Comparison of ENCODE assay signal across 9 cellular contexts in the genomic region with DNA sequence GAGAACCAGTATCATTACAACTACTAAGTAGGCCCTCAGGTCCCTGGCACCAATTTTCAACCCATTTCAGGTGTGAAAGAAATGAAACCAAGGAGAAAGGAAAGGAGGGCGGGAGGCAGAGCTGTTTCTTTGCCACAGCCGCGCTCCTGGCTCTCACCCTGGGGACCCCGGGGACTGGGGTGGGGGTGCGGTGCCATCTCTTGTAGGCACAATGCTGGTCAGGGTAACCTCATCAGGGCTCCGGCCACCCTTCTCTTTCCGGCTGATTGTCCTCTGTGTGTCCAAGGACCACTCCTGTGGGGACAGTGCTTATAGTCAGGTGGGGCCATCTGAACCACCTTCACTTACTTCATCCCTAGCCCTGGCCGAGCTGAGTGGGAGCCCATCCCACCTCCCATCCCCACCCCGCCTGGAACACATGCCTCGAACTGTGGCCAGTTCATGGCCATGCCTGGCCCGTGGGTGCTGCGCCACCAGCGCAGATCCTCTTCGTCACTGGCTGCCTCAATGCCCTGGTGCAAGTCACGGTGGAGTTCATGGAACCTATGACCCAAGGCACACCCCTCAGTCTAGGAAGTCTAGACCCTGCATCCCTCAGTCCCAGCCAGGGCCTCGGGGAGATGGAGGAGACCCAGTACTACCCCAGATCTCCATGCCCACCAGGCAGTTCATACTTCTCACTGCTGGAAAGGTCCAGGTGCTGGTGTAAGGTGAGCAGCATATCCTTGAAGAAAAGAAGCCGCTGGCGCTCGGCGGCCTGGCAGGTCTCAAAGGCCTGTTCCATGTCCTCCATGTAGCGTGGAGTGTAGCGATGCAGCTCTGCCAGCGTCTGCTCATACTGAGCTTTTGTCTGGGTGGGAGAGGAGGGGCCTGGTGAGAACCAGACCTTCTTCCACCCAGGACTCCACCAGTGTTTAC. TPM values are rescaled to one million over a fixed set of nuclear protein-coding genes. Genes with fewer than 3 reads are reported as not detected.
DNase-seq lines count a peak whose midpoint lies in the region; ATAC-seq and TF ChIP-seq lines count a peak whose summit lies in the region.
"Had no signal": no experiment of that assay in that cellular context is flagged by ENCODE, and none has a peak within 500 bp of the region (broad histone marks: within the 10 kb centered on the region; RNA-seq: fewer than 3 reads in every experiment).

No MANE protein-coding gene starts in this region.

- no peak overlapping the region for H3K4me3 ChIP-seq in right atrium auricular region
- no peak overlapping the region for H3K4me3 ChIP-seq in MM.1S (ENCODE audit: low read length)

- H3K27me3 Mint-ChIP-seq in neural crest cell (ENCODE audit: low read depth) = peaks cover 15% of the 10 kb centered on the region

- H3K9ac ChIP-seq in MM.1S (ENCODE audit: low read length) = no peak overlapping the region

- TF ChIP-seq CTCF in right atrium auricular region (IDR thresholded peaks at IDR 0.05) (no peak), neural crest cell (conservative IDR thresholded peaks at IDR 0.05) (no peak), MM.1S (IDR thresholded peaks at IDR 0.05; ENCODE audit: low read length) (no peak)

- H3K36me3 ChIP-seq in right atrium auricular region (peaks cover 42% of the 10 kb centered on the region), MM.1S (replicated peaks; ENCODE audit: insufficient read depth, low read length) (0 out of 2 replicates have a peak, but pooled peaks cover 4% of the 10 kb centered on the region)

- no peak overlapping the region for H3K27ac Mint-ChIP-seq in neural crest cell (ENCODE audit: unreplicated experiment)

- peaks cover 7% of the 10 kb centered on the region; the same call in 1 of the 2 replicates for H3F3A ChIP-seq in MM.1S (ENCODE audit: insufficient read depth, low read length)

- peaks cover 0 to 75% of the 10 kb centered on the region in 2 donors for H3K4me1 ChIP-seq in right atrium auricular region
- H3K4me1 ChIP-seq in MM.1S (ENCODE audit: low read length) = peaks cover 16% of the 10 kb centered on the region

- no peaks in the 10 kb centered on the region for H3K9me3 Mint-ChIP-seq in neural crest cell

- H3K4me2 ChIP-seq in MM.1S (ENCODE audit: low read depth, low read length) = no peak overlapping the region

- peaks cover 25% of the 10 kb centered on the region for H3K4me1 Mint-ChIP-seq in neural crest cell

- H2AFZ ChIP-seq in MM.1S (ENCODE audit: low read length) = no peak overlapping the region

- no peak for ATAC-seq in left cardiac atrium
- ATAC-seq in HG02642 (IDR thresholded peaks at IDR 0.05; ENCODE audit: poor library complexity, unreplicated experiment) = no peak
- no peak for ATAC-seq in HG02938 (IDR thresholded peaks at IDR 0.05; ENCODE audit: unreplicated experiment)

- no peaks in the 10 kb centered on the region for H4K20me1 ChIP-seq in MM.1S (ENCODE audit: insufficient read depth, low read length)

- intact Hi-C loops in left cardiac atrium (cut with DNase I) = loop anchor here in 1 of 2 donors (5.0 kb wide), 2 partner anchors 38 to 78 kb away; a partner anchor contains a TSS

- no peaks in the 10 kb centered on the region for H3K9me3 ChIP-seq in right atrium auricular region
- no peaks in the 10 kb centered on the region for H3K9me3 ChIP-seq in MM.1S (replicated peaks; ENCODE audit: insufficient read depth, low read length)

- H3K9me2 ChIP-seq in MM.1S (replicated peaks; ENCODE audit: insufficient read depth, low read length) = no peaks in the 10 kb centered on the region

- peak overlapping the region; percentile 99 for H3K27ac ChIP-seq in right atrium auricular region
- H3K27ac ChIP-seq in cingulate gyrus (ENCODE audit: low read depth, low read length) = peak overlapping the region; percentile 100
- no peak overlapping the region for H3K27ac ChIP-seq in MM.1S (ENCODE audit: low read length)

- H3K27me3 ChIP-seq in right atrium auricular region = no peaks in the 10 kb centered on the region
- no peaks in the 10 kb centered on the region for H3K27me3 ChIP-seq in MM.1S (replicated peaks; ENCODE audit: insufficient read depth, low read length)

- peak overlapping the region; percentile 47 for H3K4me3 Mint-ChIP-seq in neural crest cell

- H3K36me3 Mint-ChIP-seq in neural crest cell (ENCODE audit: low read depth) = no peaks in the 10 kb centered on the region

- peaks cover 26% of the 10 kb centered on the region for H3K79me2 ChIP-seq in MM.1S (ENCODE audit: low read length)

- no peak for DNase-seq in right atrium auricular region (ENCODE audit: low spot score)
- DNase-seq in left cardiac atrium = no peak
- no peak for DNase-seq in neural crest cell (ENCODE audit: low read depth, low spot score)
- no peak for DNase-seq in MM.1S
- DNase-seq in NCI-H748 (lab: John Stamatoyannopoulos, UW; ENCODE audit: unreplicated experiment) = no peak
- DNase-seq: activated T-cell treated with anti-CD3 and anti-CD28 coated beads for 4 hours had no signal

RNA-seq across cellular contexts. Expression of a gene that starts 2.3 kb away (rescaled TPM):
- total RNA-seq in right atrium auricular region (10 to 100 TPM; 75.1 to 78.0 TPM), left cardiac atrium (10 to 100 TPM; 41.4 to 54.4 TPM), neural crest cell (108 and 110 TPM in 2 replicates)

RNA-seq across cellular contexts. Expression of a gene that starts 7.2 kb away (rescaled TPM):
- total RNA-seq in right atrium auricular region = 100 to 1,000 TPM; 107 to 186 TPM
- total RNA-seq in left cardiac atrium = 100 to 1,000 TPM; 108 to 126 TPM
- total RNA-seq in neural crest cell = 56.4 and 57.0 TPM in 2 replicates

RNA-seq across cellular contexts. Expression of a gene that starts 35.8 kb away (rescaled TPM):
- 10 to 100 TPM in 1 of 2 donors, 1 to 10 TPM in 1; 8.8 to 12.0 TPM for total RNA-seq in right atrium auricular region
- 10 to 100 TPM; 10.4 to 10.8 TPM for total RNA-seq in left cardiac atrium
- 32.2 and 33.9 TPM in 2 replicates for total RNA-seq in neural crest cell
